8 cellular contexts compared by ENCODE assay signal in the genomic region with DNA sequence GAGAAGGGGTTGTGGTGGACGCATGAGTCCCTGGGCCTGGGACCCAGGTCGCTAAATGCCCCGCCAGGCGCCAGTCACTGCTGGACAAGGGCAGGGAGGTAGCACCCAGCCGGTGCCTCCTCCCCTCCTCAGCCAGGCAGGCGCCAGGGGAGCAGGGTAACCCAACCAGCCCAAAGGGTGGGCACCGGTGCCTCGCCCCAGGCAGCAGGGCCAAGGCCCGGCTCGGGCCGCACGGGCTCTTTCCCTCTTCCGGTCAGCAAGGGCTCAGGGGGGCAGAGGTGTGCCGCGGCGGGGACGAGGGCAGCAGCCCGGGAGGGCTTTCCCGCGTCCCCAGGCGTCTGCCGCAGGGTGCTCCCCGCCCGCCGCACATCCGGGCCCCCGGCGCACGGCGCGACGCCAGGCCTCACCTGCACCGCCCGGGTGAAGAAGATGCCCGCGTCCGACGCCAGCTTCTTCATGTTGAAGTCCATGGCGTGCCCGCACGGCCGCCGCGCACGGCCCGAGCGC. TPM values are rescaled to one million over a fixed set of nuclear protein-coding genes. Genes with fewer than 3 reads are reported as not detected.
DNase-seq lines count a peak whose midpoint lies in the region; ATAC-seq and TF ChIP-seq lines count a peak whose summit lies in the region.

No MANE protein-coding gene starts in this region.

- peaks cover 13 to 24% of the 10 kb centered on the region in 2 donors for H3K4me1 Mint-ChIP-seq in effector memory CD8-positive, alpha-beta T cell (ENCODE audit: low read depth in 2 of 2)

- WGBS in aorta, 2 donors: 0 to 1% methylated on average over 36 to 47 of the region's 47 CpGs

- peak overlapping the region; percentile 83 to 86 for H3K4me3 Mint-ChIP-seq in effector memory CD8-positive, alpha-beta T cell

- DNase-seq in DND-41 (peak; percentile 76), aorta (peak; percentile 81 to 87), NCI-H2107 (lab: John Stamatoyannopoulos, UW) (no peak)
- DNase-seq in effector memory CD8-positive, alpha-beta T cell: peak in 2 of 3 experiments; percentile 71 to 74

- H3K9me3 Mint-ChIP-seq in effector memory CD8-positive, alpha-beta T cell: no peaks in the 10 kb centered on the region

- peaks cover 42% of the 10 kb centered on the region for H3K79me2 ChIP-seq in DND-41 (ENCODE audit: insufficient read depth, low read length)

- no peaks in the 10 kb centered on the region for H3K27me3 Mint-ChIP-seq in effector memory CD8-positive, alpha-beta T cell

- H3K36me3 ChIP-seq in DND-41 (ENCODE audit: insufficient read depth, low read length): peaks cover 3% of the 10 kb centered on the region; the same call in 1 of the 2 replicates
- no peaks in the 10 kb centered on the region for H3K36me3 ChIP-seq in muscle layer of duodenum (ENCODE audit: control insufficient read depth in 1 of 2, insufficient read depth in 2 of 2, low read length in 2 of 2)
- H3K36me3 ChIP-seq in aorta (ENCODE audit: control insufficient read depth in 1 of 2, insufficient read depth in 2 of 2, low read length in 1 of 2): no peaks in the 10 kb centered on the region

- peaks cover 32% of the 10 kb centered on the region for H4K20me1 ChIP-seq in DND-41 (ENCODE audit: insufficient read depth, low read length)

- H3K4me2 ChIP-seq in DND-41 (ENCODE audit: insufficient read depth, low read length): peak overlapping the region; percentile 91

- peak overlapping the region; percentile 88 for H3K9ac ChIP-seq in DND-41 (ENCODE audit: low read depth, low read length)

- peak overlapping the region; percentile 81 for H3K27ac ChIP-seq in DND-41 (ENCODE audit: low read length)
- peak overlapping the region; percentile 8 for H3K27ac ChIP-seq in muscle layer of duodenum (ENCODE audit: low read length)
- no peak overlapping the region for H3K27ac ChIP-seq in aorta (ENCODE audit: low read depth in 1 of 2, low read length in 2 of 2)

- no peak for TF ChIP-seq CTCF in DND-41 (IDR thresholded peaks at IDR 0.05; ENCODE audit: borderline replicate concordance, extremely low read depth, low read length, poor library complexity, severe bottlenecking)

- peak; percentile 77 for ATAC-seq in DND-41 (ENCODE audit: insufficient read depth, low read depth)
- peak; percentile 41 for ATAC-seq in GM19397 (IDR thresholded peaks at IDR 0.05; ENCODE audit: unreplicated experiment)
- ATAC-seq in HG03469 (IDR thresholded peaks at IDR 0.05; ENCODE audit: unreplicated experiment): peak; percentile 19
- peak; percentile 38 for ATAC-seq in SK-N-SH treated with all-trans-retinoic acid at 6 μM for 48 hours
- peak; percentile 80 for ATAC-seq in effector memory CD8-positive, alpha-beta T cell (replicated peaks)
- ATAC-seq in aorta (ENCODE audit: low FRiP score): peak; percentile 33

- intact Hi-C loops in aorta (cut with DNase I): no loop called here

- peak overlapping the region; percentile 66 to 72 for H3K27ac Mint-ChIP-seq in effector memory CD8-positive, alpha-beta T cell

- peak overlapping the region; percentile 63 to 98; a peak in 3 of 4 replicates for H3K4me3 ChIP-seq in DND-41 (ENCODE audit: low read depth in 1 of 2, low read length in 2 of 2)
- peak overlapping the region; percentile 74 to 88 for H3K4me3 ChIP-seq in muscle layer of duodenum (ENCODE audit: low read depth in 1 of 2, low read length in 2 of 2)
- peak overlapping the region; percentile 54 to 55 for H3K4me3 ChIP-seq in aorta (ENCODE audit: low read length in 2 of 2)

- H3K27me3 ChIP-seq in DND-41 (ENCODE audit: insufficient read depth, low read length, poor library complexity) (no peaks in the 10 kb centered on the region), muscle layer of duodenum (ENCODE audit: low read depth, low read length) (no peaks in the 10 kb centered on the region), aorta (ENCODE audit: control insufficient read depth in 1 of 2, insufficient read depth in 2 of 2, low read length in 1 of 2) (no peaks in the 10 kb centered on the region)

- peak overlapping the region; percentile 75 for H2AFZ ChIP-seq in DND-41 (ENCODE audit: low read depth, low read length)

- peaks cover 5% of the 10 kb centered on the region for H3K36me3 Mint-ChIP-seq in effector memory CD8-positive, alpha-beta T cell (ENCODE audit: insufficient read depth)

- H3K9me3 ChIP-seq in DND-41 (ENCODE audit: insufficient read depth, low read length, severe bottlenecking): no peaks in the 10 kb centered on the region
- H3K9me3 ChIP-seq in muscle layer of duodenum (ENCODE audit: control insufficient read depth in 1 of 2, low read length in 2 of 2): no peaks in the 10 kb centered on the region
- H3K9me3 ChIP-seq in aorta (ENCODE audit: control insufficient read depth, low read length): no peaks in the 10 kb centered on the region

- H3K4me1 ChIP-seq in DND-41 (ENCODE audit: insufficient read depth, low read length) (peaks cover 29% of the 10 kb centered on the region), muscle layer of duodenum (ENCODE audit: control insufficient read depth in 1 of 2, insufficient read depth in 2 of 2, low read length in 2 of 2) (peaks cover 4 to 35% of the 10 kb centered on the region in 2 donors), aorta (ENCODE audit: control insufficient read depth in 1 of 2, insufficient read depth in 2 of 2, low read length in 2 of 2) (no peaks in the 10 kb centered on the region)

TF ChIP-seq in SK-N-SH treated with all-trans-retinoic acid at 6 μM for 48 hours, 23 proteins besides CTCF, POLR2A, EP300 and RAD21:
- TF ChIP-seq ZFP3 (CRISPR knock-in tag; IDR thresholded peaks at IDR 0.05): no peak; the same call in 1 of the 2 replicates
- no peak for TF ChIP-seq ISL1 (CRISPR knock-in tag; IDR thresholded peaks at IDR 0.05)
- TF ChIP-seq, protein P1, sequence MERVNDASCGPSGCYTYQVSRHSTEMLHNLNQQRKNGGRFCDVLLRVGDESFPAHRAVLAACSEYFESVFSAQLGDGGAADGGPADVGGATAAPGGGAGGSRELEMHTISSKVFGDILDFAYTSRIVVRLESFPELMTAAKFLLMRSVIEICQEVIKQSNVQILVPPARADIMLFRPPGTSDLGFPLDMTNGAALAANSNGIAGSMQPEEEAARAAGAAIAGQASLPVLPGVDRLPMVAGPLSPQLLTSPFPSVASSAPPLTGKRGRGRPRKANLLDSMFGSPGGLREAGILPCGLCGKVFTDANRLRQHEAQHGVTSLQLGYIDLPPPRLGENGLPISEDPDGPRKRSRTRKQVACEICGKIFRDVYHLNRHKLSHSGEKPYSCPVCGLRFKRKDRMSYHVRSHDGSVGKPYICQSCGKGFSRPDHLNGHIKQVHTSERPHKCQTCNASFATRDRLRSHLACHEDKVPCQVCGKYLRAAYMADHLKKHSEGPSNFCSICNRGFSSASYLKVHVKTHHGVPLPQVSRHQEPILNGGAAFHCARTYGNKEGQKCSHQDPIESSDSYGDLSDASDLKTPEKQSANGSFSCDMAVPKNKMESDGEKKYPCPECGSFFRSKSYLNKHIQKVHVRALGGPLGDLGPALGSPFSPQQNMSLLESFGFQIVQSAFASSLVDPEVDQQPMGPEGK (CRISPR knock-in tag; IDR thresholded peaks at IDR 0.05; ENCODE audit: borderline replicate concordance): no peak
- no peak for TF ChIP-seq ARNTL (CRISPR knock-in tag; IDR thresholded peaks at IDR 0.05; ENCODE audit: borderline replicate concordance, low read depth)
- TF ChIP-seq RARB (CRISPR knock-in tag; IDR thresholded peaks at IDR 0.05): no peak
- no peak for TF ChIP-seq ZNF565 (CRISPR knock-in tag; conservative IDR thresholded peaks at IDR 0.05; ENCODE audit: low read depth)
- TF ChIP-seq CSDC2 (CRISPR knock-in tag; IDR thresholded peaks at IDR 0.05): no peak
- TF ChIP-seq GLIS3 (CRISPR knock-in tag; IDR thresholded peaks at IDR 0.05): no peak
- no peak for TF ChIP-seq ZFP30 (CRISPR knock-in tag; IDR thresholded peaks at IDR 0.05)
- TF ChIP-seq, protein P2, sequence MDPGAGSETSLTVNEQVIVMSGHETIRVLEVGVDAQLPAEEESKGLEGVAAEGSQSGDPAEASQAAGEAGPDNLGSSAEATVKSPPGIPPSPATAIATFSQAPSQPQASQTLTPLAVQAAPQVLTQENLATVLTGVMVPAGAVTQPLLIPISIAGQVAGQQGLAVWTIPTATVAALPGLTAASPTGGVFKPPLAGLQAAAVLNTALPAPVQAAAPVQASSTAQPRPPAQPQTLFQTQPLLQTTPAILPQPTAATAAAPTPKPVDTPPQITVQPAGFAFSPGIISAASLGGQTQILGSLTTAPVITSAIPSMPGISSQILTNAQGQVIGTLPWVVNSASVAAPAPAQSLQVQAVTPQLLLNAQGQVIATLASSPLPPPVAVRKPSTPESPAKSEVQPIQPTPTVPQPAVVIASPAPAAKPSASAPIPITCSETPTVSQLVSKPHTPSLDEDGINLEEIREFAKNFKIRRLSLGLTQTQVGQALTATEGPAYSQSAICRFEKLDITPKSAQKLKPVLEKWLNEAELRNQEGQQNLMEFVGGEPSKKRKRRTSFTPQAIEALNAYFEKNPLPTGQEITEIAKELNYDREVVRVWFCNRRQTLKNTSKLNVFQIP (CRISPR knock-in tag; IDR thresholded peaks at IDR 0.05; ENCODE audit: borderline replicate concordance, low read depth): no peak
- TF ChIP-seq TOX (CRISPR knock-in tag; IDR thresholded peaks at IDR 0.05; ENCODE audit: borderline replicate concordance): no peak
- no peak for TF ChIP-seq ZNF70 (CRISPR knock-in tag; IDR thresholded peaks at IDR 0.05)
- TF ChIP-seq SNAI2 (CRISPR knock-in tag; IDR thresholded peaks at IDR 0.05): no peak
- TF ChIP-seq, protein P3, sequence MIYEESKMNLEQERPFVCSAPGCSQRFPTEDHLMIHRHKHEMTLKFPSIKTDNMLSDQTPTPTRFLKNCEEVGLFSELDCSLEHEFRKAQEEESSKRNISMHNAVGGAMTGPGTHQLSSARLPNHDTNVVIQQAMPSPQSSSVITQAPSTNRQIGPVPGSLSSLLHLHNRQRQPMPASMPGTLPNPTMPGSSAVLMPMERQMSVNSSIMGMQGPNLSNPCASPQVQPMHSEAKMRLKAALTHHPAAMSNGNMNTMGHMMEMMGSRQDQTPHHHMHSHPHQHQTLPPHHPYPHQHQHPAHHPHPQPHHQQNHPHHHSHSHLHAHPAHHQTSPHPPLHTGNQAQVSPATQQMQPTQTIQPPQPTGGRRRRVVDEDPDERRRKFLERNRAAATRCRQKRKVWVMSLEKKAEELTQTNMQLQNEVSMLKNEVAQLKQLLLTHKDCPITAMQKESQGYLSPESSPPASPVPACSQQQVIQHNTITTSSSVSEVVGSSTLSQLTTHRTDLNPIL (CRISPR knock-in tag; IDR thresholded peaks at IDR 0.05; ENCODE audit: low read depth): no peak
- no peak for TF ChIP-seq TCF4 (CRISPR knock-in tag; IDR thresholded peaks at IDR 0.05; ENCODE audit: borderline replicate concordance)

RNA-seq across cellular contexts. Expression of a gene that starts 0.4 kb away (rescaled TPM):
- total RNA-seq in aorta: 100 to 1,000 TPM in 1 of 2 donors, 10 to 100 TPM in 1; 64.9 to 107 TPM
- polyA plus RNA-seq in aorta: 100 to 1,000 TPM in 1 of 2 donors, 10 to 100 TPM in 1; 34.4 to 232 TPM

RNA-seq across cellular contexts. Expression of a gene that starts 8.7 kb away (rescaled TPM):
- 10 to 100 TPM; 21.8 to 28.3 TPM for total RNA-seq in aorta
- polyA plus RNA-seq in aorta: 10 to 100 TPM in 1 of 2 donors, 1 to 10 TPM in 1; 8.5 to 32.3 TPM

RNA-seq across cellular contexts. Expression of a gene that starts 53.2 kb away (rescaled TPM):
- 1 to 10 TPM; 4.0 to 5.1 TPM for total RNA-seq in aorta
- 1 to 10 TPM; 2.1 to 4.9 TPM for polyA plus RNA-seq in aorta

Comparison
In these comparisons a context has a peak if more than half of its experiments do, and no peak if none do; other contexts are left out.
1. ATAC-seq: peak in every context shown above with its lines; median percentile 80 in effector memory CD8-positive, alpha-beta T cell; 77 in DND-41; 41 in GM19397; 38 in SK-N-SH treated with all-trans-retinoic acid at 6 μM for 48 hours; 33 in aorta; 19 in HG03469.
2. H3K27ac ChIP-seq: peak in DND-41 (single experiment) and muscle layer of duodenum (single experiment); none in aorta (0 of 2).
3. Peak in every context shown above with its lines, with median percentiles within 50 percentile points of each other: H3K4me3 ChIP-seq.